Comparison of ENCODE assay signal across 10 cellular contexts in genomic region chr10:87635498-87636312, GRCh38. TPM values are rescaled to one million over a fixed set of nuclear protein-coding genes. Genes with fewer than 3 reads are reported as not detected.
DNase-seq lines count a peak whose midpoint lies in the region; ATAC-seq, FAIRE-seq and TF ChIP-seq lines count a peak whose summit lies in the region.
"Had no signal": no experiment of that assay in that cellular context is flagged by ENCODE, and none has a peak within 500 bp of the region (broad histone marks: within the 10 kb centered on the region; RNA-seq: fewer than 3 reads in every experiment).

No MANE protein-coding gene starts in this region.

- H3K4me3 Mint-ChIP-seq in natural killer cell: no peak overlapping the region
- H3K4me3 Mint-ChIP-seq: neural crest cell; T-helper 1 cell treated with Interleukin-12 subunit alpha and Interleukin-12 subunit beta and Interleukin-4 antibody, amounts not matched to agents 30 μg/mL and 1 μg/mL, for 36 hours had no signal

- peaks cover 0 to 16% of the 10 kb centered on the region in 2 donors for H3K9me3 Mint-ChIP-seq in activated naive CD4-positive, alpha-beta T cell treated with anti-CD3 and anti-CD28 coated beads, Interleukin-2, amount 50 U/mL, for 72 hours
- H3K9me3 Mint-ChIP-seq in natural killer cell: no peaks in the 10 kb centered on the region

- H3K36me3 Mint-ChIP-seq in activated naive CD4-positive, alpha-beta T cell treated with anti-CD3 and anti-CD28 coated beads, Interleukin-2, amount 50 U/mL, for 72 hours: no peaks in the 10 kb centered on the region
- no peaks in the 10 kb centered on the region for H3K36me3 Mint-ChIP-seq in natural killer cell

- peak; percentile 86 to 95 for ATAC-seq in activated naive CD4-positive, alpha-beta T cell treated with anti-CD3 and anti-CD28 coated beads, Interleukin-2, amount 50 U/mL, for 72 hours
- peak; percentile 54 to 70 (median 63) for ATAC-seq in natural killer cell
- ATAC-seq in gastrocnemius medialis: no peak

- H3K27me3 Mint-ChIP-seq in natural killer cell (ENCODE audit: low read depth in 2 of 2): no peaks in the 10 kb centered on the region

- TF ChIP-seq POLR2A in gastrocnemius medialis (IDR thresholded peaks at IDR 0.05): no peak

- no peak overlapping the region for H3K27ac Mint-ChIP-seq in activated naive CD4-positive, alpha-beta T cell treated with anti-CD3 and anti-CD28 coated beads, Interleukin-2, amount 50 U/mL, for 72 hours
- peak overlapping the region in 1 of 2 donors; percentile 27 for H3K27ac Mint-ChIP-seq in natural killer cell
- H3K27ac Mint-ChIP-seq: T-helper 1 cell treated with Interleukin-12 subunit alpha and Interleukin-12 subunit beta and Interleukin-4 antibody, amounts not matched to agents 30 μg/mL and 1 μg/mL, for 36 hours had no signal

- intact Hi-C loops in natural killer cell (cut with micrococcal nuclease) (no loop called here), gastrocnemius medialis (cut with DNase I; ENCODE audit: low total_unique reads) (no loop called here)

- H3K4me1 ChIP-seq in gastrocnemius medialis: no peaks in the 10 kb centered on the region

- no peak for TF ChIP-seq CTCF in HL-60 (IDR thresholded peaks at IDR 0.05; ENCODE audit: insufficient read depth, low read length)
- no peak for TF ChIP-seq CTCF in natural killer cell (IDR thresholded peaks at IDR 0.05)
- no peak for TF ChIP-seq CTCF in gastrocnemius medialis (IDR thresholded peaks at IDR 0.05 in 4 of 5, conservative IDR thresholded peaks at IDR 0.05 in 1 of 5)

- peaks cover 7 to 9% of the 10 kb centered on the region in 2 donors for H3K4me1 Mint-ChIP-seq in natural killer cell
- H3K4me1 Mint-ChIP-seq: neural crest cell had no signal

- H3K27me3 ChIP-seq in HL-60 (ENCODE audit: insufficient read depth, poor library complexity, severe bottlenecking) (no peaks in the 10 kb centered on the region), gastrocnemius medialis (no peaks in the 10 kb centered on the region)

- no peaks in the 10 kb centered on the region for H3K9me3 ChIP-seq in gastrocnemius medialis

- H3K27ac ChIP-seq in HL-60 (replicated peaks): no peak overlapping the region
- H3K27ac ChIP-seq in gastrocnemius medialis: no peak overlapping the region

- no peaks in the 10 kb centered on the region for H3K36me3 ChIP-seq in gastrocnemius medialis

- no peak overlapping the region for H3K4me3 ChIP-seq in HL-60 (replicated peaks; ENCODE audit: insufficient read depth, low read length)
- no peak overlapping the region for H3K4me3 ChIP-seq in gastrocnemius medialis

- in situ Hi-C loops in gastrocnemius medialis (cut with MboI; ENCODE audit: low sequenced_read_pairs in 4 of 4): no loop called here

- FAIRE-seq in GM19239 (lab: Jason Lieb, UNC): peak; percentile 87

- DNase-seq in GM19239 (ENCODE audit: insufficient read length, low spot score) (no peak), HL-60 (ENCODE audit: low read depth in 1 of 2, low spot score in 1 of 2) (peak; percentile 11 to 50), natural killer cell (no peak), activated gamma-delta T cell treated with Interleukin-2 at 50 U/mL for 16 hours (no peak), medulla oblongata (ENCODE audit: extremely low spot score) (no peak), gastrocnemius medialis (no peak), ureter (ENCODE audit: low spot score) (no peak)
- DNase-seq in activated naive CD4-positive, alpha-beta T cell treated with anti-CD3 and anti-CD28 coated beads, Interleukin-2, amount 50 U/mL, for 72 hours (ENCODE audit: low spot score in 2 of 2): peak in 1 of 2 donors; percentile 13

RNA-seq across cellular contexts. Expression of gene PAPSS2, which starts 24.0 kb away (rescaled TPM):
- 1 to 10 TPM in 1 of 2 donors, under 1 TPM in 1; 0.05 to 1.5 TPM for total RNA-seq in activated naive CD4-positive, alpha-beta T cell treated with anti-CD3 and anti-CD28 coated beads, Interleukin-2, amount 50 U/mL, for 72 hours
- 1 to 10 TPM in 1 of 3 donors, under 1 TPM in 1, not detected in 1; 0.13 to 1.1 TPM for total RNA-seq in natural killer cell
- total RNA-seq in gastrocnemius medialis: 1 to 10 TPM; 2.7 to 8.7 (median 6.8) TPM
- total RNA-seq in ureter: 11.7 TPM

Comparison
In these comparisons a context has a peak if more than half of its experiments do, and no peak if none do; other contexts are left out.
1. DNase-seq: peak in HL-60 (2 of 2); none in GM19239 (single experiment), natural killer cell (single experiment), activated gamma-delta T cell treated with Interleukin-2 at 50 U/mL for 16 hours (single experiment), medulla oblongata (single experiment), gastrocnemius medialis (0 of 2) and ureter (single experiment).
2. ATAC-seq: peak in activated naive CD4-positive, alpha-beta T cell treated with anti-CD3 and anti-CD28 coated beads, Interleukin-2, amount 50 U/mL, for 72 hours (2 of 2) and natural killer cell (3 of 3); none in gastrocnemius medialis (0 of 2).